Comparison of ENCODE assay signal across 23 cellular contexts in the genomic region with DNA sequence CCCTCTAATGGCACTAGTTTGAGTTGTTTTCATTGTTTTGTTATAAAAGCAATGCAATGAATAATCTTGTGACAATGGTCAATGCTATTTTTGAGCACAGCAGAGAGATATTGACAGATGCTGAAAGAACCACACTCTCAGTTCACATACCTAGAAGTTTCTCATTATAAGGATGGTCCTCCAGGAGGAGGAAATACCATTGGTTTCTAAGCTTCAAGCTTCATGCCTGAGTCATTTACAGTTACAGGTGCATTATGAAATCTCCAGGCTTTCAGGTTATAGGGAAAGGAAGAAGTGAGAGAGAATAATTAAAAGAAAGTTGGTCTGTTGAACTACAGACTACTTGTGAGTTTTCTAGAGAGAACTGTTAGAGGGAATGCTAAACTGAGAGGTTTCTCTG.
"Had no signal": no experiment of that assay in that cellular context is flagged by ENCODE, and none has a peak within 500 bp of the region (broad histone marks: within the 10 kb centered on the region; RNA-seq: fewer than 3 reads in every experiment).

No MANE protein-coding gene starts in this region.

- H3K36me3 ChIP-seq: esophagus muscularis mucosa, prostate gland, thoracic aorta, transverse colon had no signal

- H3K9me3 ChIP-seq: esophagus muscularis mucosa, prostate gland, thoracic aorta, transverse colon had no signal

- H2AFZ ChIP-seq: parathyroid adenoma had no signal

- H3K9ac ChIP-seq: parathyroid adenoma had no signal

- H3K4me3 ChIP-seq: dorsolateral prefrontal cortex, esophagus muscularis mucosa, lung, prostate gland, skin epidermis, thoracic aorta, transverse colon had no signal

- H3K27me3 ChIP-seq: esophagus muscularis mucosa, transverse colon had no signal

- H3K4me1 ChIP-seq: esophagus muscularis mucosa, parathyroid adenoma, prostate gland, transverse colon had no signal

- DNase-seq: cortex of kidney; dorsolateral prefrontal cortex; effector CD8-positive, alpha-beta T cell; foreskin fibroblast; immature natural killer cell; left colon; left ventricle myocardium superior; mesendoderm; naive thymus-derived CD4-positive, alpha-beta T cell; nephron progenitor cell; retina; stimulated activated CD4-positive, alpha-beta T cell treated with anti-CD3 and anti-CD28 coated beads, Interleukin-2, amount 100 ng/mL, for 24 hours; stimulated activated CD4-positive, alpha-beta T cell treated with anti-CD3 and anti-CD28 coated beads, Interleukin-4, amount 100 ng/mL, for 4 hours; stimulated activated naive B cell treated with anti-CD40 and anti-IgM and Interleukin-4, amounts not matched to agents 10 μg/mL and 1 μg/mL and 100 μg/mL, for 72 hours; stimulated activated naive CD8-positive, alpha-beta T cell treated with anti-CD3 and anti-CD28 coated beads, Interleukin-15, amount 100 ng/mL, for 72 hours; transverse colon had no signal

- H3K79me2 ChIP-seq: parathyroid adenoma had no signal

- H3K27ac ChIP-seq: dorsolateral prefrontal cortex, esophagus muscularis mucosa, parathyroid adenoma, prostate gland, skin epidermis, thoracic aorta, transverse colon had no signal

- ATAC-seq: left colon; left ventricle myocardium superior; naive thymus-derived CD4-positive, alpha-beta T cell; sciatic nerve; stimulated activated naive B cell treated with anti-CD40 and anti-IgM and Interleukin-4, amounts not matched to agents 10 μg/mL and 1 μg/mL and 100 μg/mL, for 72 hours; stimulated activated naive CD8-positive, alpha-beta T cell treated with anti-CD3 and anti-CD28 coated beads, Interleukin-15, amount 100 ng/mL, for 72 hours had no signal
